8 cellular contexts compared by ENCODE assay signal in the genomic region with DNA sequence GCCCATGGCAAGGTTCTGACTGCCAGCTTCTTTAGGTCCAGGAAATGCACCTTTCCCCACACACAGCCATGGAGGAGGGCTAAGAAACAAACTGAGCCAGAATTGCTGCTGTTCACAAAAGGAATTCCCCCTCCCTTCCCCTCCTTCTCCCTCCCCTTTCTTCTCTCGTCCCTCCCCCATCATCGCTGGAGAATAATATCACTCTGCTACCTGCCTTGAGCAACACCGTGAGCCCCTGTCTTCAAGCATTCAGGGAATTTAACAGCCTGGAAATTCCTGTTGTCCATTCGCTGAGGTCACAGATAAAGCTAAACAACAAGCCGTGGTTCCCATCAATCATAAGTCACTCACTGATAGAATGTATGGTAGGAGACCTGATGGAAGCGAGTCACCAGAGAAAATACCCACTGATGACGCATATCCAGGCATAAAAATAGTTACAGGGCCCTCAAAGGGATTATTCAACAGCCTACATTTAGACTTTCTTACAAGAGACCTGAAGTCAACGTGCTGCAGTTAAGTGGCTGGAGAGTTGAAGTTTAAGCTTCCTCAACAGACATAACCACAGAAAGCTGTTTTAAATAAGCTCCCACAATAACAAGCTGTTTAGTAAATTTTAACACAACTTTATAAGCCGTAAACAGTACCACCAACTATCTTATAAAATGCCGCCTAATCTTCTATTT. TPM values are rescaled to one million over a fixed set of nuclear protein-coding genes. Genes with fewer than 3 reads are reported as not detected.
DNase-seq lines count a peak whose midpoint lies in the region; ATAC-seq and TF ChIP-seq lines count a peak whose summit lies in the region.

No MANE protein-coding gene starts in this region.

- peaks cover 0 to 5% (median 0%) of the 10 kb centered on the region in 11 experiments; a peak in 4 of 22 replicates for H3K9me3 ChIP-seq in BLaER1 treated with 17β-estradiol and CSF1 and Interleukin-3, amounts not matched to agents 10 nM and 100 nM (replicated peaks in 1 of 11)

- DNase-seq in RPMI7951 (ENCODE audit: low read depth) (peak; percentile 96), amniotic epithelial cell (ENCODE audit: low read depth) (peak; percentile 99), hepatic stellate cell (ENCODE audit: low spot score) (peak; percentile 40), retinal pigment epithelial cell (ENCODE audit: low read depth) (peak; percentile 100), NCI-H2029 (lab: John Stamatoyannopoulos, UW) (no peak)

- peak overlapping the region; percentile 50 to 74 (median 68); a peak in 21 of 22 replicates for H3K9ac ChIP-seq in BLaER1 treated with 17β-estradiol and CSF1 and Interleukin-3, amounts not matched to agents 10 nM and 100 nM

- no peak for TF ChIP-seq CTCF in retinal pigment epithelial cell (conservative IDR thresholded peaks at IDR 0.05; ENCODE audit: low read depth, low read length)

- peak overlapping the region; percentile 79 to 93 (median 86) for H3K4me2 ChIP-seq in BLaER1 treated with 17β-estradiol and CSF1 and Interleukin-3, amounts not matched to agents 10 nM and 100 nM

- ATAC-seq in GM19035 (IDR thresholded peaks at IDR 0.05; ENCODE audit: unreplicated experiment) (peak; percentile 66), HG03139 (IDR thresholded peaks at IDR 0.05; ENCODE audit: unreplicated experiment) (peak; percentile 60)

- H3K27me3 ChIP-seq in BLaER1 treated with 17β-estradiol and CSF1 and Interleukin-3, amounts not matched to agents 10 nM and 100 nM, result no peaks in the 10 kb centered on the region

- H3K4me3 ChIP-seq in BLaER1 treated with 17β-estradiol and CSF1 and Interleukin-3, amounts not matched to agents 10 nM and 100 nM, result peak overlapping the region; percentile 25 to 60 (median 52); a peak in 19 of 20 replicates
- peak overlapping the region; percentile 61 for H3K4me3 ChIP-seq in retinal pigment epithelial cell (ENCODE audit: low read length)

- peaks cover 0 to 20% (median 3%) of the 10 kb centered on the region in 11 experiments; a peak in 11 of 22 replicates for H3K36me3 ChIP-seq in BLaER1 treated with 17β-estradiol and CSF1 and Interleukin-3, amounts not matched to agents 10 nM and 100 nM

- peaks cover 0 to 23% (median 0%) of the 10 kb centered on the region in 11 experiments; a peak in 6 of 22 replicates for H4K20me1 ChIP-seq in BLaER1 treated with 17β-estradiol and CSF1 and Interleukin-3, amounts not matched to agents 10 nM and 100 nM

- H3K27ac ChIP-seq in BLaER1 treated with 17β-estradiol and CSF1 and Interleukin-3, amounts not matched to agents 10 nM and 100 nM, result peak overlapping the region; percentile 66 to 80 (median 76); a peak in 21 of 22 replicates

- peaks cover 30 to 58% (median 47%) of the 10 kb centered on the region in 10 experiments for H3K4me1 ChIP-seq in BLaER1 treated with 17β-estradiol and CSF1 and Interleukin-3, amounts not matched to agents 10 nM and 100 nM

RNA-seq across cellular contexts. Expression of a gene that starts 59.7 kb away (rescaled TPM):
- 7.3 and 8.8 TPM in 2 replicates for total RNA-seq in RPMI7951 (2014; rRNA removed; shearing (Covaris generic))
